Comparison of ENCODE assay signal across 17 cellular contexts in genomic region chr19:3536429-3537100, GRCh38. TPM values are rescaled to one million over a fixed set of nuclear protein-coding genes. Genes with fewer than 3 reads are reported as not detected.
DNase-seq lines count a peak whose midpoint lies in the region; ATAC-seq, FAIRE-seq and TF ChIP-seq lines count a peak whose summit lies in the region.
"Had no signal": no experiment of that assay in that cellular context is flagged by ENCODE, and none has a peak within 500 bp of the region (broad histone marks: within the 10 kb centered on the region; RNA-seq: fewer than 3 reads in every experiment).

No MANE protein-coding gene starts in this region.

- no peaks in the 10 kb centered on the region for H3K36me3 ChIP-seq in mucosa of descending colon (ENCODE audit: low read depth)
- peaks cover 42 to 50% of the 10 kb centered on the region in 2 donors for H3K36me3 ChIP-seq in thyroid gland

- H3K4me3 ChIP-seq in mucosa of descending colon (no peak overlapping the region), thyroid gland (replicated peaks in 1 of 3) (no peak overlapping the region)
- H3K4me3 ChIP-seq: transverse colon had no signal

- H3K9me3 Mint-ChIP-seq in activated CD4-positive, alpha-beta memory T cell treated with anti-CD3 and anti-CD28 coated beads, Interleukin-2, amount 10 ng/mL, durations not matched to agents 7 days and 5 days = peaks cover 5% of the 10 kb centered on the region
- H3K9me3 Mint-ChIP-seq: T-helper 1 cell treated with Interleukin-12 subunit alpha and Interleukin-12 subunit beta and Interleukin-4 antibody, amounts not matched to agents 30 μg/mL and 1 μg/mL, for 36 hours had no signal

- ATAC-seq in Right ventricle myocardium inferior (peak; percentile 49), mucosa of descending colon (peak; percentile 4)

- CTCF ChIA-PET in activated CD4-positive, alpha-beta memory T cell treated with anti-CD3 and anti-CD28 coated beads, Interleukin-2, amount 10 ng/mL, durations not matched to agents 7 days and 5 days (lab: Charles Lee) = no interaction called here

- FAIRE-seq in frontal cortex (lab: Jason Lieb, UNC) = no peak

- H3K9me3 ChIP-seq in mucosa of descending colon (no peaks in the 10 kb centered on the region), thyroid gland (no peaks in the 10 kb centered on the region)
- H3K9me3 ChIP-seq: transverse colon had no signal

- TF ChIP-seq CTCF in mucosa of descending colon (IDR thresholded peaks at IDR 0.05) (no peak), thyroid gland (IDR thresholded peaks at IDR 0.05) (no peak)

- intact Hi-C loops in Right ventricle myocardium inferior (cut with DNase I) (no loop called here), cardiac septum (cut with DNase I) (no loop called here), mucosa of descending colon (cut with DNase I, micrococcal nuclease) (no loop called here), thyroid gland (cut with DNase I) (no loop called here), posterior vena cava (cut with DNase I) (no loop called here)

- peaks cover 46% of the 10 kb centered on the region for H3K36me3 Mint-ChIP-seq in activated CD4-positive, alpha-beta memory T cell treated with anti-CD3 and anti-CD28 coated beads, Interleukin-2, amount 10 ng/mL, durations not matched to agents 7 days and 5 days (ENCODE audit: low read depth)

- 79 to 86% methylated on average over 14 to 23 of the region's 27 CpGs for WGBS in thyroid gland, 2 donors

- no peaks in the 10 kb centered on the region for H3K27me3 Mint-ChIP-seq in activated CD4-positive, alpha-beta memory T cell treated with anti-CD3 and anti-CD28 coated beads, Interleukin-2, amount 10 ng/mL, durations not matched to agents 7 days and 5 days

- H3K4me1 Mint-ChIP-seq in activated CD4-positive, alpha-beta memory T cell treated with anti-CD3 and anti-CD28 coated beads, Interleukin-2, amount 10 ng/mL, durations not matched to agents 7 days and 5 days = no peaks in the 10 kb centered on the region

- DNase-seq in Right ventricle myocardium inferior (ENCODE audit: missing footprints) (no peak), cardiac septum (ENCODE audit: low spot score) (no peak), frontal cortex (ENCODE audit: low spot score in 2 of 2) (peak; percentile 85 to 86), mucosa of descending colon (peak in 1 of 3 donors; percentile 47), thyroid gland (no peak), posterior vena cava (ENCODE audit: low spot score) (no peak), NAMALWA (ENCODE audit: low spot score) (no peak)
- no peak for DNase-seq in activated CD4-positive, alpha-beta memory T cell treated with anti-CD3 and anti-CD28 coated beads, Interleukin-2, amount 10 ng/mL, durations not matched to agents 7 days and 5 days
- DNase-seq: ACHN; activated CD4-positive, alpha-beta T cell treated with anti-CD3 and anti-CD28 coated beads, Interleukin-2, amount 50 U/mL, for 48 hours; activated naive CD4-positive, alpha-beta T cell treated with Interleukin-2 at 50 U/mL for 16 hours; NCI-H1930; transverse colon had no signal

- H3K4me1 ChIP-seq in mucosa of descending colon (ENCODE audit: low read depth) = no peaks in the 10 kb centered on the region
- H3K4me1 ChIP-seq in thyroid gland = no peaks in the 10 kb centered on the region
- H3K4me1 ChIP-seq: transverse colon had no signal

- no peaks in the 10 kb centered on the region for H3K27me3 ChIP-seq in thyroid gland
- H3K27me3 ChIP-seq: transverse colon had no signal

- H3K27ac Mint-ChIP-seq in activated CD4-positive, alpha-beta memory T cell treated with anti-CD3 and anti-CD28 coated beads, Interleukin-2, amount 10 ng/mL, durations not matched to agents 7 days and 5 days = no peak overlapping the region
- H3K27ac Mint-ChIP-seq: T-helper 1 cell treated with Interleukin-12 subunit alpha and Interleukin-12 subunit beta and Interleukin-4 antibody, amounts not matched to agents 30 μg/mL and 1 μg/mL, for 36 hours had no signal

- TF ChIP-seq POLR2A in thyroid gland (IDR thresholded peaks at IDR 0.05) = no peak

- H3K27ac ChIP-seq in thyroid gland = no peak overlapping the region
- H3K27ac ChIP-seq: KMS-11 had no signal

- POLR2A ChIA-PET in activated CD4-positive, alpha-beta memory T cell treated with anti-CD3 and anti-CD28 coated beads, Interleukin-2, amount 10 ng/mL, durations not matched to agents 7 days and 5 days (lab: Charles Lee) = interaction anchor here (1.2 kb wide), 1 partner anchor 20 kb away, joined by 3 read pairs; no protein-coding TSS in a partner anchor

- no peak overlapping the region for H3K4me3 Mint-ChIP-seq in activated CD4-positive, alpha-beta memory T cell treated with anti-CD3 and anti-CD28 coated beads, Interleukin-2, amount 10 ng/mL, durations not matched to agents 7 days and 5 days
- H3K4me3 Mint-ChIP-seq: T-helper 1 cell treated with Interleukin-12 subunit alpha and Interleukin-12 subunit beta and Interleukin-4 antibody, amounts not matched to agents 30 μg/mL and 1 μg/mL, for 36 hours had no signal

RNA-seq across cellular contexts. Expression of gene TEKTIP1, which starts 2.4 kb away (rescaled TPM):
- not detected for total RNA-seq in Right ventricle myocardium inferior
- total RNA-seq in cardiac septum = 1.7 TPM
- 0.41 TPM for total RNA-seq in frontal cortex
- 1 to 10 TPM; 3.2 to 6.0 (median 3.4) TPM for total RNA-seq in mucosa of descending colon
- total RNA-seq in thyroid gland = 1 to 10 TPM in 3 of 4 donors, not detected in 1; 1.2 to 3.3 (median 1.9) TPM
- 1 to 10 TPM in 1 of 2 donors, under 1 TPM in 1; 0.90 to 2.6 TPM for total RNA-seq in posterior vena cava
- total RNA-seq in activated CD4-positive, alpha-beta memory T cell treated with anti-CD3 and anti-CD28 coated beads, Interleukin-2, amount 10 ng/mL, durations not matched to agents 7 days and 5 days = 1 to 10 TPM; 4.3 to 6.6 TPM
- total RNA-seq: Daoy, dermis microvascular lymphatic vessel endothelial cell had no signal

RNA-seq across cellular contexts. Expression of gene MFSD12, which starts 20.8 kb away (rescaled TPM):
- total RNA-seq in Right ventricle myocardium inferior = 23.7 TPM
- 25.4 TPM for total RNA-seq in cardiac septum
- total RNA-seq in frontal cortex = 35.9 TPM
- total RNA-seq in mucosa of descending colon = 10 to 100 TPM; 25.0 to 43.6 (median 36.8) TPM
- total RNA-seq in thyroid gland = 10 to 100 TPM; 36.4 to 90.9 (median 66.7) TPM
- 10 to 100 TPM; 49.6 to 52.7 TPM for total RNA-seq in posterior vena cava
- 10 to 100 TPM; 51.4 to 55.1 TPM for total RNA-seq in activated CD4-positive, alpha-beta memory T cell treated with anti-CD3 and anti-CD28 coated beads, Interleukin-2, amount 10 ng/mL, durations not matched to agents 7 days and 5 days

RNA-seq across cellular contexts. Expression of gene FZR1, which starts 30.5 kb away (rescaled TPM):
- total RNA-seq in Right ventricle myocardium inferior (19.4 TPM), cardiac septum (23.8 TPM), frontal cortex (31.0 TPM), mucosa of descending colon (10 to 100 TPM; 35.9 to 59.6 (median 46.4) TPM), thyroid gland (10 to 100 TPM; 28.6 to 56.0 (median 36.1) TPM), posterior vena cava (10 to 100 TPM; 29.0 to 29.5 TPM)
- total RNA-seq in activated CD4-positive, alpha-beta memory T cell treated with anti-CD3 and anti-CD28 coated beads, Interleukin-2, amount 10 ng/mL, durations not matched to agents 7 days and 5 days = 10 to 100 TPM; 72.2 to 75.6 TPM

RNA-seq across cellular contexts. Expression of gene DOHH, which starts 36.1 kb away (rescaled TPM):
- total RNA-seq in Right ventricle myocardium inferior = 11.1 TPM
- 11.1 TPM for total RNA-seq in cardiac septum
- total RNA-seq in frontal cortex = 11.8 TPM
- total RNA-seq in mucosa of descending colon = 10 to 100 TPM in 2 of 3 donors, 1 to 10 TPM in 1; 7.6 to 11.1 (median 10.4) TPM
- total RNA-seq in thyroid gland = 10 to 100 TPM in 3 of 4 donors, 1 to 10 TPM in 1; 9.0 to 18.9 (median 13.6) TPM
- 10 to 100 TPM; 10.1 to 10.7 TPM for total RNA-seq in posterior vena cava
- 10 to 100 TPM; 11.1 to 11.8 TPM for total RNA-seq in activated CD4-positive, alpha-beta memory T cell treated with anti-CD3 and anti-CD28 coated beads, Interleukin-2, amount 10 ng/mL, durations not matched to agents 7 days and 5 days

RNA-seq across cellular contexts. Expression of gene HMG20B, which starts 36.2 kb away (rescaled TPM):
- total RNA-seq in Right ventricle myocardium inferior (37.0 TPM), cardiac septum (32.6 TPM), frontal cortex (13.9 TPM), mucosa of descending colon (10 to 100 TPM; 79.9 to 81.9 (median 81.4) TPM), thyroid gland (100 to 1,000 TPM in 2 of 4 donors, 10 to 100 TPM in 2; 93.3 to 160 (median 105) TPM), posterior vena cava (100 to 1,000 TPM in 1 of 2 donors, 10 to 100 TPM in 1; 96.8 to 111 TPM)
- 10 to 100 TPM; 52.9 to 53.4 TPM for total RNA-seq in activated CD4-positive, alpha-beta memory T cell treated with anti-CD3 and anti-CD28 coated beads, Interleukin-2, amount 10 ng/mL, durations not matched to agents 7 days and 5 days

Comparison
In these comparisons a context has a peak if more than half of its experiments do, and no peak if none do; other contexts are left out.
1. DNase-seq: peak in frontal cortex (2 of 2); none in Right ventricle myocardium inferior (single experiment), cardiac septum (single experiment), thyroid gland (0 of 2), posterior vena cava (single experiment), NAMALWA (single experiment) and activated CD4-positive, alpha-beta memory T cell treated with anti-CD3 and anti-CD28 coated beads, Interleukin-2, amount 10 ng/mL, durations not matched to agents 7 days and 5 days (single experiment).